2 cellular contexts compared by ENCODE assay signal in the genomic region with DNA sequence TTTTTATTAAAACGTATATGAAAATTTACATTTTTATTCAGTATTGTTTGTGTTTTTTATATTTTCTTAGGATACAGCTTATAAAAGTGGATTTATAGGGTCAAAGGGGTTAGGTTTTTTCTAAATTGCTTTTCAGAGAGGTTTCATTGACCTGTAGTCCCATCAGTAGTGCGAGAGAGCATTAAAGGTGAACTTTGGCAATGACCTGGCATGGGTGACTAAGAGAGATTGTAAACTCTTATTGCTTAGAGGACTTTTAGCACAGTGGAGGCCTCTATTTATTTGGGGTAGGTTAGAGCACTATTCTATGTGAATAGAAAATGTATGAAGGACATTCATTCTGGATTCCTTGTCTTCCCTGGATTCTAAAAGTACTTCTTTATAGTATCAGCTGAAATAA.
TF ChIP-seq lines count a peak whose summit lies in the region.

No MANE protein-coding gene starts in this region.

TF ChIP-seq in HepG2, 621 proteins besides CTCF, POLR2A, EP300 and RAD21:
- TF ChIP-seq RARA (CRISPR knock-in tag; IDR thresholded peaks at IDR 0.05) (peak; percentile 14; the same call in 1 of the 2 replicates), NR2F6 (IDR thresholded peaks at IDR 0.05) (peak; percentile 49; the same call in 1 of the 2 replicates), NR2F6 (CRISPR knock-in tag; IDR thresholded peaks at IDR 0.05) (no peak), PRDM4 (CRISPR knock-in tag; IDR thresholded peaks at IDR 0.05; ENCODE audit: borderline replicate concordance) (no peak), FOSL2 (CRISPR knock-in tag; IDR thresholded peaks at IDR 0.05) (0 out of 2 replicates have a peak, but pooled peaks have one; percentile 42)

TF ChIP-seq in liver, 16 proteins besides CTCF, POLR2A, EP300 and RAD21:
- TF ChIP-seq HNF4A (conservative IDR thresholded peaks at IDR 0.05) (peak; percentile 30 to 53), JUND (IDR thresholded peaks at IDR 0.05) (peak in 1 of 2 donors; percentile 41), RXRA (IDR thresholded peaks at IDR 0.05) (peak; percentile 46 to 71), HNF4G (IDR thresholded peaks at IDR 0.05) (no peak)
TF ChIP-seq in liver: peak in this region for 3.
